ENCODE assay signal across 23 cellular contexts in the genomic region with DNA sequence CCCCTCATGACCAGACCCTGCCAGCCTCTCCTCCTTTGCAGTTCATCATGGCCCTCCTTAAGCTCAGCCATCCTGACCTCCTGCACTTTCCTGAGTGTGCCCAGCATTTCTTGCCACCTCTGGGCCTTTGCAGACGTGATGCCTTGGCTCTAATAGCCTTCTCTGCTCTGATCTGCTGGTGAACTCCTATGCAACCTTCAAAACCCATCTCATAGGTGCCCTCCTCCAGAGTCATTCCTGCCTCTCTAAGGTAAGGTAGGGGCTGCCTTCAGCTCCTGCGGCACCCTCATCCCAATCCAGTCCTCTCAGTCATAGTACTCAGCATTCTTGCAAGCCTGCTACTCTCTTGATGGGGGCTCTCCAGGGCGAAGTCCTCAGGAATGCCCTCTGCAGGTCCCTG. TPM values are rescaled to one million over a fixed set of nuclear protein-coding genes. Genes with fewer than 3 reads are reported as not detected.
"Had no signal": no experiment of that assay in that cellular context is flagged by ENCODE, and none has a peak within 500 bp of the region (broad histone marks: within the 10 kb centered on the region; RNA-seq: fewer than 3 reads in every experiment).

No MANE protein-coding gene starts in this region.

- ATAC-seq: activated CD4-positive, CD25-positive, alpha-beta regulatory T cell treated with anti-CD3 and anti-CD28 coated beads, Interleukin-2, amount 50 U/mL, for 24 hours; activated CD8-positive, alpha-beta memory T cell treated with anti-CD3 and anti-CD28 coated beads, Interleukin-2, amount 10 ng/mL, durations not matched to agents 7 days and 5 days; activated naive CD4-positive, alpha-beta T cell treated with anti-CD3 and anti-CD28 coated beads, Interleukin-2, amount 50 U/mL, for 72 hours; Right ventricle myocardium inferior had no signal

- H3K4me3 ChIP-seq: SK-N-MC had no signal

- DNase-seq: activated CD4-positive, alpha-beta T cell treated with anti-CD3 and anti-CD28 coated beads for 4 hours; activated CD8-positive, alpha-beta memory T cell treated with anti-CD3 and anti-CD28 coated beads, Interleukin-2, amount 10 ng/mL, durations not matched to agents 7 days and 5 days; activated effector memory CD4-positive, alpha-beta T cell treated with anti-CD3 and anti-CD28 coated beads, Interleukin-2, amount 50 U/mL, for 16 hours; activated naive CD4-positive, alpha-beta T cell treated with Interleukin-2 at 50 U/mL for 16 hours; activated T-cell treated with anti-CD3 and anti-CD28 coated beads, Interleukin-2, amount 50 U/mL, for 24 hours; amygdala; cerebellar nuclear complex; Kasumi-1; KBM-7; NCI-H146; NCI-H187 treated with DMSO at 0.1 percent for 48 hours; NCI-H2081 treated with DMSO at 0.1 percent for 48 hours; NCI-H2227 treated with DMSO at 0.1 percent for 48 hours; NCI-H446 treated with DMSO at 0.1 percent for 48 hours; NCI-H526; NCI-H774; SW 1271 had no signal

- H3K36me3 Mint-ChIP-seq: activated CD8-positive, alpha-beta memory T cell treated with anti-CD3 and anti-CD28 coated beads, Interleukin-2, amount 10 ng/mL, durations not matched to agents 7 days and 5 days; activated naive CD4-positive, alpha-beta T cell treated with anti-CD3 and anti-CD28 coated beads, Interleukin-2, amount 50 U/mL, for 72 hours had no signal

- H3K4me3 Mint-ChIP-seq: activated CD8-positive, alpha-beta memory T cell treated with anti-CD3 and anti-CD28 coated beads, Interleukin-2, amount 10 ng/mL, durations not matched to agents 7 days and 5 days; activated T-cell treated with anti-CD3 and anti-CD28 coated beads, Interleukin-2, amount 50 U/mL, for 24 hours had no signal

- H3K9me3 Mint-ChIP-seq: activated naive CD4-positive, alpha-beta T cell treated with anti-CD3 and anti-CD28 coated beads, Interleukin-2, amount 50 U/mL, for 72 hours; activated T-cell treated with anti-CD3 and anti-CD28 coated beads, Interleukin-2, amount 50 U/mL, for 24 hours had no signal

- H3K27me3 Mint-ChIP-seq: activated CD8-positive, alpha-beta memory T cell treated with anti-CD3 and anti-CD28 coated beads, Interleukin-2, amount 10 ng/mL, durations not matched to agents 7 days and 5 days; activated T-cell treated with anti-CD3 and anti-CD28 coated beads, Interleukin-2, amount 50 U/mL, for 24 hours had no signal

- H3K27ac Mint-ChIP-seq: activated CD8-positive, alpha-beta memory T cell treated with anti-CD3 and anti-CD28 coated beads, Interleukin-2, amount 10 ng/mL, durations not matched to agents 7 days and 5 days; activated naive CD4-positive, alpha-beta T cell treated with anti-CD3 and anti-CD28 coated beads, Interleukin-2, amount 50 U/mL, for 72 hours; activated T-cell treated with anti-CD3 and anti-CD28 coated beads, Interleukin-2, amount 50 U/mL, for 24 hours had no signal

- H3K27ac ChIP-seq: SK-N-MC had no signal

RNA-seq across cellular contexts. Expression of a gene that starts 19.3 kb away (rescaled TPM):
- total RNA-seq: activated CD8-positive, alpha-beta memory T cell treated with anti-CD3 and anti-CD28 coated beads, Interleukin-2, amount 10 ng/mL, durations not matched to agents 7 days and 5 days; activated naive CD4-positive, alpha-beta T cell treated with anti-CD3 and anti-CD28 coated beads, Interleukin-2, amount 50 U/mL, for 72 hours; OCI-LY7; T-helper 1 cell treated with Interleukin-12 subunit alpha and Interleukin-12 subunit beta and Interleukin-4 antibody, amounts not matched to agents 30 ng/mL and 1 ng/mL, for 36 hours had no signal
